Comparison of ENCODE assay signal across 25 cellular contexts in the genomic region with DNA sequence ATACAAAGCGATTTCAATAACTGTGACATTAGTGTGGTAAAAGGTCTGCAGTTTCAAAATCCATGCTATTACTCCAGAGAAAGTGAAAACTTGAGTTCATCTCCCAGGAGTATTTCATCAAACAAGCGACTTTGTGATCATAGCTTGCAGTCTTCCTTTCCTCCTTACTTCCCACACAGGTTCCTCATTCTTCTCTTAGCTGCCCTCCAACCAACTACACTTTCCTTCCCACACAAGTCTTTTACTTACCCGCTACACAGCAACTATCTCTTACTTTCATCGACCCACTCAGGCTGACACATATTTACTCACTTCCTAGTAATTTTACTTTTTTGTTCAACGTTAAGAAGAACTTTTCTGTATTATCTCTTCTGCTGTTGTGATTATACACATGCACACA.
"Had no signal": no experiment of that assay in that cellular context is flagged by ENCODE, and none has a peak within 500 bp of the region (broad histone marks: within the 10 kb centered on the region; RNA-seq: fewer than 3 reads in every experiment).

No MANE protein-coding gene starts in this region.

- ATAC-seq: esophagus mucosa; gastrocnemius medialis; left ventricle myocardium superior; naive thymus-derived CD8-positive, alpha-beta T cell; psoas muscle; right cardiac atrium; stimulated activated memory B cell treated with anti-CD40 and anti-IgM and Interleukin-4, amounts not matched to agents 10 μg/mL and 1 μg/mL and 100 μg/mL, for 72 hours had no signal

- H3K4me3 ChIP-seq: gastrocnemius medialis, lower lobe of right lung, ovary, psoas muscle, skin epidermis, spleen, suprapubic skin, transverse colon, vagina had no signal

- H3K9me3 Mint-ChIP-seq: endodermal cell, nephron progenitor cell had no signal

- H3K27me3 ChIP-seq: gastrocnemius medialis, ovary, spleen, suprapubic skin, transverse colon, vagina had no signal

- H3K9me3 ChIP-seq: gastrocnemius medialis, lower lobe of right lung, ovary, psoas muscle, suprapubic skin, transverse colon, vagina had no signal

- H3K4me3 Mint-ChIP-seq: dendritic cell treated with granulocyte-macrophage colony-stimulating factor and Interleukin-4, amounts not matched to agents 40 ng/mL and 50 ng/mL, for 4 days; endodermal cell; naive thymus-derived CD8-positive, alpha-beta T cell; nephron progenitor cell; stimulated activated memory B cell treated with anti-CD40 and anti-IgM and Interleukin-4, amounts not matched to agents 10 μg/mL and 1 μg/mL and 100 μg/mL, for 72 hours; stimulated activated naive CD8-positive, alpha-beta T cell treated with anti-CD3 and anti-CD28 coated beads, Interleukin-15, Interleukin-2, amounts not matched to agents 100 ng/mL and 50 ng/mL, for 24 hours had no signal

- H3K36me3 Mint-ChIP-seq: stimulated activated memory B cell treated with anti-CD40 and anti-IgM and Interleukin-4, amounts not matched to agents 10 μg/mL and 1 μg/mL and 100 μg/mL, for 72 hours had no signal

- H3K4me1 Mint-ChIP-seq: endodermal cell; naive thymus-derived CD8-positive, alpha-beta T cell; nephron progenitor cell; stimulated activated memory B cell treated with anti-CD40 and anti-IgM and Interleukin-4, amounts not matched to agents 10 μg/mL and 1 μg/mL and 100 μg/mL, for 72 hours had no signal

- H3K36me3 ChIP-seq: gastrocnemius medialis, lower lobe of right lung, ovary, spleen, suprapubic skin, transverse colon, vagina had no signal

- H3K27me3 Mint-ChIP-seq: dendritic cell treated with granulocyte-macrophage colony-stimulating factor and Interleukin-4, amounts not matched to agents 40 ng/mL and 50 ng/mL, for 4 days; stimulated activated memory B cell treated with anti-CD40 and anti-IgM and Interleukin-4, amounts not matched to agents 10 μg/mL and 1 μg/mL and 100 μg/mL, for 72 hours; stimulated activated naive CD8-positive, alpha-beta T cell treated with anti-CD3 and anti-CD28 coated beads, Interleukin-15, Interleukin-2, amounts not matched to agents 100 ng/mL and 50 ng/mL, for 24 hours had no signal

- H3K4me1 ChIP-seq: gastrocnemius medialis, lower lobe of right lung, psoas muscle, spleen, suprapubic skin, transverse colon, vagina had no signal

- DNase-seq: effector CD8-positive, alpha-beta T cell; endodermal cell; foreskin fibroblast; gastrocnemius medialis; head of caudate nucleus; left ventricle myocardium superior; lower lobe of right lung; naive thymus-derived CD8-positive, alpha-beta T cell; nephron progenitor cell; occipital lobe; ovary; posterior cingulate gyrus; psoas muscle; right cardiac atrium; spleen; stimulated activated CD4-positive, alpha-beta T cell treated with anti-CD3 and anti-CD28 coated beads, Interleukin-4, amount 100 ng/mL, for 4 hours; transverse colon had no signal

- H3K27ac ChIP-seq: epithelial cell of prostate, gastrocnemius medialis, lower lobe of right lung, ovary, psoas muscle, skin epidermis, spleen, suprapubic skin, transverse colon, vagina had no signal

- H3K27ac Mint-ChIP-seq: dendritic cell treated with granulocyte-macrophage colony-stimulating factor and Interleukin-4, amounts not matched to agents 40 ng/mL and 50 ng/mL, for 4 days; endodermal cell; naive thymus-derived CD8-positive, alpha-beta T cell; nephron progenitor cell; stimulated activated memory B cell treated with anti-CD40 and anti-IgM and Interleukin-4, amounts not matched to agents 10 μg/mL and 1 μg/mL and 100 μg/mL, for 72 hours; stimulated activated naive CD8-positive, alpha-beta T cell treated with anti-CD3 and anti-CD28 coated beads, Interleukin-15, Interleukin-2, amounts not matched to agents 100 ng/mL and 50 ng/mL, for 24 hours had no signal
